In genomic region chr6:73713426-73714147, GRCh38 we compare ENCODE assay signal across 1 cellular context.
TF ChIP-seq lines count a peak whose summit lies in the region.

No MANE protein-coding gene starts in this region.

TF ChIP-seq in GM23338, 12 proteins besides CTCF, POLR2A, EP300 and RAD21:
- no peak for TF ChIP-seq EZH2phosphoT487 (IDR thresholded peaks at IDR 0.05; ENCODE audit: unreplicated experiment)
- no peak for TF ChIP-seq ZNF462 (CRISPR knock-in tag; IDR thresholded peaks at IDR 0.05)
- TF ChIP-seq REST (IDR thresholded peaks at IDR 0.05; ENCODE audit: unreplicated experiment) = no peak
- no peak for TF ChIP-seq ZNF331 (CRISPR knock-in tag; IDR thresholded peaks at IDR 0.05; ENCODE audit: low read depth)
- TF ChIP-seq ZNF114 (CRISPR knock-in tag; IDR thresholded peaks at IDR 0.05) = no peak
- no peak for TF ChIP-seq EZH2 (IDR thresholded peaks at IDR 0.05; ENCODE audit: low read depth, unreplicated experiment)
- TF ChIP-seq POLR2AphosphoS5 (IDR thresholded peaks at IDR 0.05; ENCODE audit: low read depth) = no peak
- TF ChIP-seq ETS1 (IDR thresholded peaks at IDR 0.05) = no peak
- no peak for TF ChIP-seq NANOG (IDR thresholded peaks at IDR 0.05; ENCODE audit: borderline replicate concordance)
- TF ChIP-seq CREB1 (CRISPR knock-in tag; IDR thresholded peaks at IDR 0.05; ENCODE audit: low read depth) = no peak
- TF ChIP-seq JUNB (IDR thresholded peaks at IDR 0.05; ENCODE audit: unreplicated experiment) = no peak
- TF ChIP-seq STAT1 (IDR thresholded peaks at IDR 0.05; ENCODE audit: unreplicated experiment) = no peak
